29 cellular contexts compared by ENCODE assay signal in genomic region chr1:36542024-36542961, GRCh38. TPM values are rescaled to one million over a fixed set of nuclear protein-coding genes. Genes with fewer than 3 reads are reported as not detected.
DNase-seq lines count a peak whose midpoint lies in the region; ATAC-seq, FAIRE-seq and TF ChIP-seq lines count a peak whose summit lies in the region.
"Had no signal": no experiment of that assay in that cellular context is flagged by ENCODE, and none has a peak within 500 bp of the region (broad histone marks: within the 10 kb centered on the region; RNA-seq: fewer than 3 reads in every experiment).

No MANE protein-coding gene starts in this region.

- H3K27ac ChIP-seq in H1 (ENCODE audit: low read depth, low read length) = no peak overlapping the region
- H3K27ac ChIP-seq: breast epithelium, C4-2B, colonic mucosa, esophagus squamous epithelium, hepatocyte, pancreas, right atrium auricular region, spleen, uterus had no signal

- H3K4me2 ChIP-seq in H1 (ENCODE audit: insufficient read depth in 1 of 2, low read depth in 2 of 2, low read length in 2 of 2) = no peak overlapping the region
- H3K4me2 ChIP-seq: hepatocyte, SK-N-SH had no signal

- no peak for TF ChIP-seq EP300 in H1 (IDR thresholded peaks at IDR 0.05; ENCODE audit: borderline replicate concordance in 1 of 2, low read depth in 2 of 2, low read length in 2 of 2)

- POLR2A ChIA-PET in H1 (lab: Charles Lee; ENCODE audit: partially characterized antibody) = interaction anchor here (0.7 kb wide), 1 partner anchor 11 kb away, joined by 3 read pairs; no protein-coding TSS in a partner anchor

- H3K23me2 ChIP-seq in H1 (ENCODE audit: low read depth, low read length) = no peaks in the 10 kb centered on the region

- H2BK12ac ChIP-seq in H1 (ENCODE audit: low read depth, low read length) = no peak overlapping the region

- H3K4me1 Mint-ChIP-seq in natural killer cell treated with Interleukin-12 subunit alpha and Interleukin-12 subunit beta and Interleukin-15 and Interleukin-18, amount 100 ng/mL, for 72 hours (ENCODE audit: low read depth in 2 of 2) = no peaks in the 10 kb centered on the region
- H3K4me1 Mint-ChIP-seq in natural killer cell = no peaks in the 10 kb centered on the region
- H3K4me1 Mint-ChIP-seq: stimulated activated memory B cell treated with anti-CD40 and anti-IgM and Interleukin-4, amounts not matched to agents 10 μg/mL and 1 μg/mL and 100 μg/mL, for 72 hours had no signal

- no peak overlapping the region for H3K27ac Mint-ChIP-seq in natural killer cell treated with Interleukin-12 subunit alpha and Interleukin-12 subunit beta and Interleukin-15 and Interleukin-18, amount 100 ng/mL, for 72 hours
- H3K27ac Mint-ChIP-seq in natural killer cell = no peak overlapping the region
- H3K27ac Mint-ChIP-seq: stimulated activated memory B cell treated with anti-CD40 and anti-IgM and Interleukin-4, amounts not matched to agents 10 μg/mL and 1 μg/mL and 100 μg/mL, for 72 hours had no signal

- peaks cover 0 to 2% of the 10 kb centered on the region in 2 experiments for H4K20me1 ChIP-seq in H1 (replicated peaks in 1 of 2; ENCODE audit: control insufficient read depth in 1 of 2, insufficient read depth in 2 of 2, low read length in 2 of 2)

- H2AFZ ChIP-seq in H1 (ENCODE audit: low read length) = peak overlapping the region; percentile 15; the same call in 1 of the 2 replicates
- H2AFZ ChIP-seq: hepatocyte had no signal

- H3K27me3 ChIP-seq in H1 (replicated peaks in 1 of 4; ENCODE audit: control insufficient read depth in 3 of 4, extremely low read depth in 1 of 4, insufficient read depth in 3 of 4, low read length in 3 of 4) = no peaks in the 10 kb centered on the region
- H3K27me3 ChIP-seq: colonic mucosa, hepatocyte, pancreas, right atrium auricular region, uterus had no signal

- CTCF ChIA-PET in H1 (lab: Charles Lee; ENCODE audit: partially characterized antibody) = interaction anchor here (0.6 to 3.5 kb wide), 31 partner anchors 9 to 956 kb away, joined by 3 to 62 read pairs (median 4); no protein-coding TSS in a partner anchor

- H3K4ac ChIP-seq in H1 (replicated peaks; ENCODE audit: insufficient read length, low read depth, low read length) = no peak overlapping the region

- intact Hi-C loops in natural killer cell (cut with micrococcal nuclease) = no loop called here

- no peaks in the 10 kb centered on the region for H3K9me3 ChIP-seq in H1 (ENCODE audit: insufficient read depth in 2 of 2, low read depth in 1 of 2, low read length in 1 of 2)
- H3K9me3 ChIP-seq: breast epithelium, colonic mucosa, esophagus squamous epithelium, pancreas, right atrium auricular region, SK-N-SH, spleen, uterus had no signal

- no peak overlapping the region for H2AK5ac ChIP-seq in H1 (ENCODE audit: low read depth, low read length)

- H3K36me3 Mint-ChIP-seq in natural killer cell treated with Interleukin-12 subunit alpha and Interleukin-12 subunit beta and Interleukin-15 and Interleukin-18, amount 100 ng/mL, for 72 hours = no peaks in the 10 kb centered on the region
- no peaks in the 10 kb centered on the region for H3K36me3 Mint-ChIP-seq in natural killer cell
- H3K36me3 Mint-ChIP-seq: naive thymus-derived CD8-positive, alpha-beta T cell; stimulated activated memory B cell treated with anti-CD40 and anti-IgM and Interleukin-4, amounts not matched to agents 10 μg/mL and 1 μg/mL and 100 μg/mL, for 72 hours had no signal

- TF ChIP-seq CTCF in natural killer cell (IDR thresholded peaks at IDR 0.05) (no peak), H1 (IDR thresholded peaks at IDR 0.05; ENCODE audit: control extremely low read depth in 1 of 3, insufficient read depth in 1 of 3, low read depth in 1 of 3, low read length in 3 of 3) (no peak)

- H3K9ac ChIP-seq in H1 (replicated peaks in 1 of 4; ENCODE audit: extremely low read depth in 1 of 4, low read depth in 3 of 4, low read length in 3 of 4) = no peak overlapping the region
- H3K9ac ChIP-seq: SK-N-SH had no signal

- no peak overlapping the region for H3K14ac ChIP-seq in H1 (ENCODE audit: insufficient read length)

- no peak overlapping the region for H3K23ac ChIP-seq in H1 (ENCODE audit: insufficient read length)

- DNase-seq in natural killer cell treated with Interleukin-12 subunit alpha and Interleukin-12 subunit beta and Interleukin-15 and Interleukin-18, amount 100 ng/mL, for 72 hours (ENCODE audit: low spot score) = no peak
- DNase-seq in natural killer cell (no peak), NCI-H2171 (lab: John Stamatoyannopoulos, UW) (peak; percentile 6), H1 (ENCODE audit: low read depth in 1 of 2, low spot score in 2 of 2) (no peak), cortex of kidney (lab: John Stamatoyannopoulos, UW) (no peak)
- DNase-seq in stimulated activated CD4-positive, alpha-beta T cell treated with anti-CD3 and anti-CD28 coated beads, Interleukin-15, amount 100 ng/mL, for 24 hours = no peak
- DNase-seq: activated CD4-positive, alpha-beta T cell treated with anti-CD3 and anti-CD28 coated beads for 4 hours; activated naive CD4-positive, alpha-beta T cell treated with anti-CD3 and anti-CD28 coated beads, Interleukin-2, amount 50 U/mL, for 16 hours; activated T-cell treated with anti-CD3 and anti-CD28 coated beads, Interleukin-2, amount 50 U/mL, for 48 hours; amygdala; colonic mucosa; esophagus squamous epithelium; midbrain; naive thymus-derived CD8-positive, alpha-beta T cell; pancreas; spleen; stimulated activated CD4-positive, alpha-beta T cell treated with anti-CD3 and anti-CD28 coated beads, Interleukin-4, amount 100 ng/mL, for 1 hour; T-helper 2 cell; uterus had no signal

- FAIRE-seq in H1 (lab: Jason Lieb, UNC) = no peak
- FAIRE-seq: frontal cortex, pancreas had no signal

- TF ChIP-seq POLR2A in H1 (IDR thresholded peaks at IDR 0.05; ENCODE audit: control extremely low read depth in 1 of 2, low read depth in 2 of 2, low read length in 2 of 2) = no peak

- H3K79me2 ChIP-seq in H1 (ENCODE audit: control insufficient read depth in 1 of 2, insufficient read depth in 2 of 2, low read length in 2 of 2) = no peaks in the 10 kb centered on the region
- H3K79me2 ChIP-seq: hepatocyte had no signal

- H3K36me3 ChIP-seq in H1 (ENCODE audit: control insufficient read depth in 2 of 4, insufficient read depth in 4 of 4, low read length in 3 of 4) = no peaks in the 10 kb centered on the region
- H3K36me3 ChIP-seq: breast epithelium, colonic mucosa, esophagus squamous epithelium, pancreas, right atrium auricular region, spleen, uterus had no signal

- peak; percentile 13 to 32 for ATAC-seq in natural killer cell treated with Interleukin-12 subunit alpha and Interleukin-12 subunit beta and Interleukin-15 and Interleukin-18, amount 100 ng/mL, for 72 hours
- ATAC-seq in natural killer cell (no peak), HG03196 (IDR thresholded peaks at IDR 0.05; ENCODE audit: unreplicated experiment) (no peak)
- ATAC-seq: naive thymus-derived CD8-positive, alpha-beta T cell; pancreas; stimulated activated memory B cell treated with anti-CD40 and anti-IgM and Interleukin-4, amounts not matched to agents 10 μg/mL and 1 μg/mL and 100 μg/mL, for 72 hours had no signal

- TF ChIP-seq RAD21 in H1 (IDR thresholded peaks at IDR 0.05 in 1 of 2, conservative IDR thresholded peaks at IDR 0.05 in 1 of 2; ENCODE audit: low read depth in 2 of 2, low read length in 2 of 2) = no peak

- H3K79me1 ChIP-seq in H1 (ENCODE audit: low read depth, low read length) = no peaks in the 10 kb centered on the region

- no peaks in the 10 kb centered on the region; a peak in 1 of 7 replicates for H3K4me1 ChIP-seq in H1 (replicated peaks in 1 of 4; ENCODE audit: control insufficient read depth in 3 of 4, insufficient read depth in 4 of 4, low read length in 3 of 4)
- H3K4me1 ChIP-seq: breast epithelium, colonic mucosa, esophagus squamous epithelium, right atrium auricular region, spleen, uterus had no signal

- H4K91ac ChIP-seq in H1 (replicated peaks; ENCODE audit: insufficient read length, low read length) = no peak overlapping the region

- H2BK15ac ChIP-seq in H1 (ENCODE audit: low read length) = no peak overlapping the region

- no peak overlapping the region for H4K8ac ChIP-seq in H1 (ENCODE audit: extremely low read depth, insufficient read depth, low read length)

- H2BK120ac ChIP-seq in H1 (replicated peaks; ENCODE audit: low read depth, low read length) = no peak overlapping the region

- H3K56ac ChIP-seq in H1 (replicated peaks; ENCODE audit: insufficient read length, low read depth, low read length) = no peak overlapping the region

- H3K9me3 Mint-ChIP-seq in natural killer cell treated with Interleukin-12 subunit alpha and Interleukin-12 subunit beta and Interleukin-15 and Interleukin-18, amount 100 ng/mL, for 72 hours = no peaks in the 10 kb centered on the region
- H3K9me3 Mint-ChIP-seq in natural killer cell = no peaks in the 10 kb centered on the region
- H3K9me3 Mint-ChIP-seq: naive thymus-derived CD8-positive, alpha-beta T cell; stimulated activated memory B cell treated with anti-CD40 and anti-IgM and Interleukin-4, amounts not matched to agents 10 μg/mL and 1 μg/mL and 100 μg/mL, for 72 hours had no signal

- 79% methylated on average over 13 of the region's 13 CpGs; no CpG with 5 or more reads in 1 of the 2 experiments for WGBS in H1 (ENCODE audit: extremely low coverage in 1 of 2, insufficient coverage in 1 of 2, insufficient read length in 1 of 2, insufficient replicate concordance in 2 of 2, low coverage in 1 of 2, low lambda C conversion rate in 2 of 2, missing lambda C conversion rate in 1 of 2), 2 experiments

- H3K18ac ChIP-seq in H1 (ENCODE audit: extremely low read depth, low read length) = no peak overlapping the region

- H2BK20ac ChIP-seq in H1 (ENCODE audit: low read length) = no peak overlapping the region

- no peak overlapping the region for H3K4me3 Mint-ChIP-seq in natural killer cell treated with Interleukin-12 subunit alpha and Interleukin-12 subunit beta and Interleukin-15 and Interleukin-18, amount 100 ng/mL, for 72 hours
- no peak overlapping the region for H3K4me3 Mint-ChIP-seq in natural killer cell
- H3K4me3 Mint-ChIP-seq: naive thymus-derived CD8-positive, alpha-beta T cell; stimulated activated memory B cell treated with anti-CD40 and anti-IgM and Interleukin-4, amounts not matched to agents 10 μg/mL and 1 μg/mL and 100 μg/mL, for 72 hours had no signal

- no peak overlapping the region for H2BK5ac ChIP-seq in H1 (ENCODE audit: low read depth, low read length)

- no peak overlapping the region for H3K4me3 ChIP-seq in H1 (ENCODE audit: extremely low read depth in 1 of 4, insufficient read depth in 2 of 4, low read depth in 3 of 4, low read length in 4 of 4)
- H3K4me3 ChIP-seq: breast epithelium, colonic mucosa, esophagus squamous epithelium, hepatocyte, pancreas, right atrium auricular region, spleen, uterus had no signal

- H3K27me3 Mint-ChIP-seq in natural killer cell treated with Interleukin-12 subunit alpha and Interleukin-12 subunit beta and Interleukin-15 and Interleukin-18, amount 100 ng/mL, for 72 hours = peaks cover 17 to 32% of the 10 kb centered on the region in 2 donors
- peaks cover 10 to 35% of the 10 kb centered on the region in 2 donors for H3K27me3 Mint-ChIP-seq in natural killer cell (ENCODE audit: low read depth in 2 of 2)

- no peak overlapping the region for H4K5ac ChIP-seq in H1 (ENCODE audit: insufficient read length, low read depth, low read length)

RNA-seq across cellular contexts. Expression of gene CSF3R, which starts 59.6 kb away (rescaled TPM):
- total RNA-seq in natural killer cell treated with Interleukin-12 subunit alpha and Interleukin-12 subunit beta and Interleukin-15 and Interleukin-18, amount 100 ng/mL, for 72 hours = under 1 TPM; 0.64 to 0.78 TPM
- 10 to 100 TPM in 2 of 3 donors, 1 to 10 TPM in 1; 5.7 to 74.9 (median 11.7) TPM for total RNA-seq in natural killer cell
- total RNA-seq in H1 (2021; fragmentation: NEBNext Ultra II Directional; extraction: Animal tissue kit (Norgen Biotek cat#: 25700)) = not detected in 2 replicates
- not detected in 2 replicates for polyA plus RNA-seq in H1 (2011; rRNA removed)
- polyA plus RNA-seq in H1 (2011; cell fraction: cytosol; rRNA removed) = not detected
- 0.04 TPM for polyA plus RNA-seq in H1 (2011; cell fraction: nucleus; rRNA removed)
- 0.12 TPM in 1 of 4 replicates, not detected in the others for polyA plus RNA-seq in H1 (2012, experiment 1 of 2)
- polyA plus RNA-seq in H1 (2012, experiment 2 of 2) = not detected
- polyA plus RNA-seq in H1 (2013, experiment 1 of 2) = not detected
- polyA plus RNA-seq in H1 (2013, experiment 2 of 2) = not detected
- polyA minus RNA-seq in H1 (2011; rRNA and poly(A)+ RNA removed) = not detected in 2 replicates
- polyA minus RNA-seq in H1 (2011; cell fraction: cytosol; rRNA and poly(A)+ RNA removed) = not detected
- polyA minus RNA-seq in H1 (2011; cell fraction: nucleus; rRNA and poly(A)+ RNA removed) = not detected
- total RNA-seq: Calu3, MCF 10A had no signal
- polyA plus RNA-seq: SK-N-SH had no signal

Comparison
In these comparisons a context has a peak if more than half of its experiments do, and no peak if none do; other contexts are left out.
1. ATAC-seq: peak in natural killer cell treated with Interleukin-12 subunit alpha and Interleukin-12 subunit beta and Interleukin-15 and Interleukin-18, amount 100 ng/mL, for 72 hours (2 of 2); none in natural killer cell (0 of 3) and HG03196 (single experiment).